ENCODE assay signal across 10 cellular contexts in genomic region chr3:71543371-71544016, GRCh38. TPM values are rescaled to one million over a fixed set of nuclear protein-coding genes. Genes with fewer than 3 reads are reported as not detected.
A peak's percentile ranks its signal among the peaks of the same experiment; 100 is the strongest.
DNase-seq lines count a peak whose midpoint lies in the region; ATAC-seq and TF ChIP-seq lines count a peak whose summit lies in the region.
"Had no signal": no experiment of that assay in that cellular context is flagged by ENCODE, and none has a peak within 500 bp of the region (broad histone marks: within the 10 kb centered on the region; RNA-seq: fewer than 3 reads in every experiment).

No MANE protein-coding gene starts in this region.

- no peaks in the 10 kb centered on the region for H3K27me3 ChIP-seq in mesenchymal stem cell (ENCODE audit: control insufficient read depth in 1 of 2, insufficient read depth in 1 of 2, low read length in 2 of 2)
- no peaks in the 10 kb centered on the region for H3K27me3 ChIP-seq in vagina

- intact Hi-C loops in vagina (cut with DNase I) = no loop called here

- no peak for TF ChIP-seq POLR2A in vagina (IDR thresholded peaks at IDR 0.05)

- peaks cover 7% of the 10 kb centered on the region for H3K79me1 ChIP-seq in mesenchymal stem cell (replicated peaks; ENCODE audit: low read length, poor library complexity, severe bottlenecking)

- H3K9ac ChIP-seq in mesenchymal stem cell (ENCODE audit: low read length) = peak overlapping the region; percentile 74

- no peak overlapping the region for H3K23ac ChIP-seq in mesenchymal stem cell (ENCODE audit: low read length in 2 of 2)

- no peaks in the 10 kb centered on the region for H3K9me3 Mint-ChIP-seq in activated T-cell treated with anti-CD3 and anti-CD28 coated beads, Interleukin-2, amount 50 U/mL, for 24 hours
- H3K9me3 Mint-ChIP-seq in type B pancreatic cell = no peaks in the 10 kb centered on the region
- H3K9me3 Mint-ChIP-seq: mesothelial cell of epicardium had no signal

- H4K91ac ChIP-seq in mesenchymal stem cell (ENCODE audit: low read length) = peak overlapping the region; percentile 25

- no peak overlapping the region for H2BK5ac ChIP-seq in mesenchymal stem cell (ENCODE audit: low read depth, low read length, poor library complexity, severe bottlenecking)

- peak overlapping the region; percentile 8 for H2AK5ac ChIP-seq in mesenchymal stem cell (ENCODE audit: low read length, severe bottlenecking)

- peaks cover 28% of the 10 kb centered on the region for H3K4me1 Mint-ChIP-seq in activated T-cell treated with anti-CD3 and anti-CD28 coated beads, Interleukin-2, amount 50 U/mL, for 24 hours (ENCODE audit: low read depth)
- H3K4me1 Mint-ChIP-seq in type B pancreatic cell (ENCODE audit: unreplicated experiment) = peaks cover 32% of the 10 kb centered on the region

- H3K27me3 Mint-ChIP-seq in activated T-cell treated with anti-CD3 and anti-CD28 coated beads, Interleukin-2, amount 50 U/mL, for 24 hours = peaks cover 6% of the 10 kb centered on the region
- H3K27me3 Mint-ChIP-seq in type B pancreatic cell = no peaks in the 10 kb centered on the region

- TF ChIP-seq CTCF in vagina (IDR thresholded peaks at IDR 0.05) (no peak), type B pancreatic cell (conservative IDR thresholded peaks at IDR 0.05) (no peak)

- H2AFZ ChIP-seq in mesenchymal stem cell (ENCODE audit: low read depth, low read length) = no peak overlapping the region

- peaks cover 0 to 15% of the 10 kb centered on the region in 2 experiments for H3K36me3 ChIP-seq in mesenchymal stem cell (ENCODE audit: control insufficient read depth in 1 of 2, insufficient read depth in 2 of 2, low read depth in 1 of 2, low read length in 2 of 2)
- no peaks in the 10 kb centered on the region for H3K36me3 ChIP-seq in vagina

- H3K4me3 Mint-ChIP-seq in activated T-cell treated with anti-CD3 and anti-CD28 coated beads, Interleukin-2, amount 50 U/mL, for 24 hours = no peak overlapping the region
- no peak overlapping the region for H3K4me3 Mint-ChIP-seq in type B pancreatic cell

- peak overlapping the region; percentile 0 to 80 for H2BK12ac ChIP-seq in mesenchymal stem cell (ENCODE audit: low read length in 2 of 2)

- H3K27ac Mint-ChIP-seq in activated T-cell treated with anti-CD3 and anti-CD28 coated beads, Interleukin-2, amount 50 U/mL, for 24 hours = no peak overlapping the region
- no peak overlapping the region for H3K27ac Mint-ChIP-seq in type B pancreatic cell

- H3K4me1 ChIP-seq in mesenchymal stem cell (ENCODE audit: control insufficient read depth, insufficient read depth, low read depth, low read length) (peaks cover 20% of the 10 kb centered on the region), vagina (peaks cover 20% of the 10 kb centered on the region)

- WGBS in mesenchymal stem cell = 71% methylated on average over 3 of the region's 3 CpGs

- peak overlapping the region in 1 of 2 experiments; percentile 3 for H3K18ac ChIP-seq in mesenchymal stem cell (ENCODE audit: low read depth in 1 of 2, low read length in 2 of 2)

- peaks cover 3% of the 10 kb centered on the region for H3K36me3 Mint-ChIP-seq in activated T-cell treated with anti-CD3 and anti-CD28 coated beads, Interleukin-2, amount 50 U/mL, for 24 hours (ENCODE audit: low read depth)
- H3K36me3 Mint-ChIP-seq in type B pancreatic cell = peaks cover 4% of the 10 kb centered on the region

- H3K14ac ChIP-seq in mesenchymal stem cell (ENCODE audit: low read length in 2 of 2) = peak overlapping the region in 1 of 2 experiments; percentile 5

- peak overlapping the region; percentile 29 for H4K8ac ChIP-seq in mesenchymal stem cell (ENCODE audit: low read length)

- peak overlapping the region in 1 of 2 experiments; percentile 73 for H3K4me3 ChIP-seq in mesenchymal stem cell (ENCODE audit: insufficient read depth in 1 of 2, low read depth in 1 of 2, low read length in 2 of 2)
- no peak overlapping the region for H3K4me3 ChIP-seq in vagina

- H3K9me3 ChIP-seq in mesenchymal stem cell (ENCODE audit: control insufficient read depth, low read length) (no peaks in the 10 kb centered on the region), vagina (no peaks in the 10 kb centered on the region)

- H3K4ac ChIP-seq in mesenchymal stem cell (ENCODE audit: low read depth in 1 of 2, low read length in 2 of 2) = no peak overlapping the region

- no peak for ATAC-seq in HG03565 (IDR thresholded peaks at IDR 0.05; ENCODE audit: unreplicated experiment)
- ATAC-seq in HG03135 (IDR thresholded peaks at IDR 0.05; ENCODE audit: unreplicated experiment) = no peak

- DNase-seq in stimulated activated CD4-positive, alpha-beta T cell treated with anti-CD3 and anti-CD28 coated beads, Interleukin-15, amount 100 ng/mL, for 48 hours (ENCODE audit: low read depth in 2 of 2) = peak; percentile 7 to 20
- no peak for DNase-seq in stimulated activated CD4-positive, alpha-beta T cell treated with anti-CD3 and anti-CD28 coated beads, Interleukin-2, amount 100 ng/mL, for 48 hours
- DNase-seq in activated T-cell treated with anti-CD3 and anti-CD28 coated beads, Interleukin-2, amount 50 U/mL, for 24 hours = peak; percentile 53
- DNase-seq in mesenchymal stem cell (no peak), vagina (ENCODE audit: extremely low spot score in 2 of 2) (no peak), type B pancreatic cell (ENCODE audit: extremely low spot score, unreplicated experiment) (no peak)
- DNase-seq: NCI-H1436 treated with DMSO at 0.1 percent for 48 hours had no signal

- no peak overlapping the region for H2BK120ac ChIP-seq in mesenchymal stem cell (ENCODE audit: low read depth, low read length)

- H3K4me2 ChIP-seq in mesenchymal stem cell (ENCODE audit: low read length, poor library complexity, severe bottlenecking) = no peak overlapping the region

- H2BK15ac ChIP-seq in mesenchymal stem cell (ENCODE audit: low read depth, poor library complexity, severe bottlenecking) = no peak overlapping the region

- H3K27ac ChIP-seq in mesenchymal stem cell (ENCODE audit: low read length, poor library complexity, severe bottlenecking) = peak overlapping the region; percentile 0
- H3K27ac ChIP-seq in vagina = peak overlapping the region; percentile 31

RNA-seq across cellular contexts. Expression of gene FOXP1, which starts 40.0 kb away (rescaled TPM):
- polyA plus RNA-seq in mesenchymal stem cell (2013, experiment 1 of 2) = 34.2 TPM
- polyA plus RNA-seq in mesenchymal stem cell (2013, experiment 2 of 2) = 34.5 TPM
- total RNA-seq in vagina (128 TPM), type B pancreatic cell (ENCODE audit: low replicate concordance) (113 and 127 TPM in 2 replicates)

Comparison
In these comparisons a context has a peak if more than half of its experiments do, and no peak if none do; other contexts are left out.
1. DNase-seq: peak in stimulated activated CD4-positive, alpha-beta T cell treated with anti-CD3 and anti-CD28 coated beads, Interleukin-15, amount 100 ng/mL, for 48 hours (2 of 2) and activated T-cell treated with anti-CD3 and anti-CD28 coated beads, Interleukin-2, amount 50 U/mL, for 24 hours (single experiment); none in stimulated activated CD4-positive, alpha-beta T cell treated with anti-CD3 and anti-CD28 coated beads, Interleukin-2, amount 100 ng/mL, for 48 hours (0 of 2), mesenchymal stem cell (single experiment), vagina (0 of 2) and type B pancreatic cell (single experiment).